ENCODE assay signal across 17 cellular contexts in the genomic region with DNA sequence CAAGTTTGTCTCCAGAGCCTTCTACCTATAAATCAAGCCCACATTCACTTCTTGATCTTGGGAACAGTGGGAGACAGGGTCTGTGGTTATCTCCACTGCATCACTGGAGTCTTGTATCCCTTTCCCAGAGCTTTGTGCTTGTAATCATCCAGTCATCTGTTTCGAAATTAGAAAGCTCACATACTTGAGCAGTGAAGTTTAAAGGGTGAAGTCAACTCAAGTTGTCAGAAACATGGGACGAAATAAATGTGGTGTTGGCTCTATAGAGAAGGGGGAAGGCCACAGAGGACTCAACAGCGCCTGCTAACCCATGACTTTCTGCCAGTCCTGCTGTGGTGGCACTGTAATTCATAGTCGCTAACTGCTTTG.
A peak's percentile ranks its signal among the peaks of the same experiment; 100 is the strongest.
DNase-seq lines count a peak whose midpoint lies in the region; TF ChIP-seq lines count a peak whose summit lies in the region.
"Had no signal": no experiment of that assay in that cellular context is flagged by ENCODE, and none has a peak within 500 bp of the region (broad histone marks: within the 10 kb centered on the region; RNA-seq: fewer than 3 reads in every experiment).

No MANE protein-coding gene starts in this region.

- H3K27ac Mint-ChIP-seq in MCF 10A (ENCODE audit: low read depth, unreplicated experiment) = peak overlapping the region; percentile 61
- no peak overlapping the region for H3K27ac Mint-ChIP-seq in CD14-positive monocyte
- H3K27ac Mint-ChIP-seq: activated naive CD8-positive, alpha-beta T cell treated with anti-CD3 and anti-CD28 coated beads for 36 hours; naive B cell had no signal

- no TSS peak for BruUV-seq in MCF 10A (replicated peaks; lab: Mats Ljungman, UMichigan)

- no peaks in the 10 kb centered on the region for H3K9me3 Mint-ChIP-seq in MCF 10A (ENCODE audit: unreplicated experiment)
- peaks cover 0 to 3% (median 0%) of the 10 kb centered on the region in 7 donors for H3K9me3 Mint-ChIP-seq in CD14-positive monocyte
- H3K9me3 Mint-ChIP-seq: activated naive CD8-positive, alpha-beta T cell treated with anti-CD3 and anti-CD28 coated beads for 36 hours; naive B cell had no signal

- no peak overlapping the region for H3K4me3 ChIP-seq in breast epithelium
- no peak overlapping the region for H3K4me3 ChIP-seq in cardiac fibroblast (replicated peaks in 1 of 2; ENCODE audit: low read depth in 2 of 2, low read length in 2 of 2)
- H3K4me3 ChIP-seq in uterus = no peak overlapping the region
- H3K4me3 ChIP-seq: HAP-1, PC-9, right atrium auricular region had no signal

- H3K4me3 Mint-ChIP-seq in MCF 10A (ENCODE audit: unreplicated experiment) = no peak overlapping the region
- no peak overlapping the region for H3K4me3 Mint-ChIP-seq in CD14-positive monocyte
- H3K4me3 Mint-ChIP-seq: activated naive CD8-positive, alpha-beta T cell treated with anti-CD3 and anti-CD28 coated beads for 36 hours; naive B cell had no signal

- POLR2A ChIA-PET in MCF 10A (lab: Yijun Ruan, JAX) = interaction anchor here (0.8 to 2.1 kb wide), 4 partner anchors 16 to 62 kb away, joined by 3 to 7 read pairs (median 4); no protein-coding TSS in a partner anchor

- TF ChIP-seq POLR2A in breast epithelium (IDR thresholded peaks at IDR 0.05) (no peak), uterus (IDR thresholded peaks at IDR 0.05) (no peak)

- DNase-seq in MCF 10A (ENCODE audit: unreplicated experiment) (no peak), breast epithelium (ENCODE audit: low spot score in 2 of 2) (no peak), cardiac fibroblast (ENCODE audit: low read depth in 2 of 2) (peak; percentile 60 to 70), left kidney (ENCODE audit: low read depth, low spot score) (peak; percentile 56), uterus (no peak), H4 (ENCODE audit: low spot score) (no peak), CD14-positive monocyte (ENCODE audit: low spot score) (no peak)
- DNase-seq in activated effector memory CD4-positive, alpha-beta T cell treated with Interleukin-2 at 50 U/mL for 16 hours = no peak
- DNase-seq: activated naive CD8-positive, alpha-beta T cell treated with anti-CD3 and anti-CD28 coated beads for 36 hours; COR-L47; KBM-7; naive B cell; NCI-H524 treated with DMSO at 0.1 percent for 48 hours; PC-9; stimulated activated naive CD4-positive, alpha-beta T cell treated with Interleukin-2 at 50 U/mL for 16 hours had no signal

- TF ChIP-seq CTCF in MCF 10A (IDR thresholded peaks at IDR 0.05; ENCODE audit: unreplicated experiment) = no peak
- TF ChIP-seq CTCF in breast epithelium (IDR thresholded peaks at IDR 0.05) = no peak
- no peak for TF ChIP-seq CTCF in cardiac fibroblast (IDR thresholded peaks at IDR 0.05; ENCODE audit: low read depth, low read length)
- no peak for TF ChIP-seq CTCF in uterus (IDR thresholded peaks at IDR 0.05)
- TF ChIP-seq CTCF in CD14-positive monocyte (IDR thresholded peaks at IDR 0.05) = no peak

- H3K36me3 ChIP-seq in breast epithelium (no peaks in the 10 kb centered on the region), uterus (no peaks in the 10 kb centered on the region)
- H3K36me3 ChIP-seq: HAP-1, right atrium auricular region had no signal

- no peak overlapping the region for H3K27ac ChIP-seq in breast epithelium
- peak overlapping the region; percentile 69 to 73 for H3K27ac ChIP-seq in uterus
- H3K27ac ChIP-seq: PC-9, right atrium auricular region had no signal

- intact Hi-C loops in MCF 10A (cut with micrococcal nuclease) (no loop called here), breast epithelium (cut with DNase I; ENCODE audit: low total_unique reads) (no loop called here), uterus (cut with DNase I; ENCODE audit: low total_unique reads) (no loop called here), CD14-positive monocyte (cut with micrococcal nuclease) (no loop called here)

- H3K27me3 ChIP-seq in breast epithelium = no peaks in the 10 kb centered on the region
- no peaks in the 10 kb centered on the region for H3K27me3 ChIP-seq in uterus
- H3K27me3 ChIP-seq: right atrium auricular region had no signal

- H3K4me1 ChIP-seq in breast epithelium = no peaks in the 10 kb centered on the region
- H3K4me1 ChIP-seq in uterus = no peaks in the 10 kb centered on the region
- H3K4me1 ChIP-seq: HAP-1 had no signal

- CTCF ChIA-PET in MCF 10A (lab: Yijun Ruan, JAX) = interaction anchor here (0.6 to 2.2 kb wide), 7 partner anchors 9 to 392 kb away, joined by 3 to 14 read pairs (median 5); no protein-coding TSS in a partner anchor

- H3K36me3 Mint-ChIP-seq in MCF 10A (ENCODE audit: insufficient read depth, unreplicated experiment) = peaks cover 4% of the 10 kb centered on the region
- H3K36me3 Mint-ChIP-seq in CD14-positive monocyte = no peaks in the 10 kb centered on the region
- H3K36me3 Mint-ChIP-seq: activated naive CD8-positive, alpha-beta T cell treated with anti-CD3 and anti-CD28 coated beads for 36 hours; naive B cell had no signal

- H3K9me3 ChIP-seq in breast epithelium (no peaks in the 10 kb centered on the region), uterus (no peaks in the 10 kb centered on the region)
- H3K9me3 ChIP-seq: HAP-1, right atrium auricular region had no signal

- H3K4me1 Mint-ChIP-seq in MCF 10A (ENCODE audit: insufficient read depth, unreplicated experiment) (peaks cover 25% of the 10 kb centered on the region), CD14-positive monocyte (no peaks in the 10 kb centered on the region)

- H3K27me3 Mint-ChIP-seq in MCF 10A (ENCODE audit: insufficient read depth, unreplicated experiment) (no peaks in the 10 kb centered on the region), CD14-positive monocyte (ENCODE audit: low read depth in 3 of 3) (peaks cover 4 to 12% (median 5%) of the 10 kb centered on the region in 3 donors)

Comparison
In these comparisons a context has a peak if more than half of its experiments do, and no peak if none do; other contexts are left out.
1. DNase-seq: peak in cardiac fibroblast (2 of 2) and left kidney (single experiment); none in MCF 10A (single experiment), breast epithelium (0 of 2), uterus (0 of 2), activated effector memory CD4-positive, alpha-beta T cell treated with Interleukin-2 at 50 U/mL for 16 hours (single experiment), H4 (single experiment) and CD14-positive monocyte (single experiment).
2. H3K27ac ChIP-seq: peak in uterus (2 of 2); none in breast epithelium (0 of 2).